27 cellular contexts compared by ENCODE assay signal in genomic region chr5:86152988-86153560, GRCh38.
"Had no signal": no experiment of that assay in that cellular context is flagged by ENCODE, and none has a peak within 500 bp of the region (broad histone marks: within the 10 kb centered on the region; RNA-seq: fewer than 3 reads in every experiment).

No MANE protein-coding gene starts in this region.

- H3K79me2 ChIP-seq: hepatocyte had no signal

- H3K27ac Mint-ChIP-seq: activated CD8-positive, alpha-beta memory T cell treated with anti-CD3 and anti-CD28 coated beads, Interleukin-2, amount 10 ng/mL, durations not matched to agents 7 days and 5 days; activated CD8-positive, alpha-beta T cell treated with anti-CD3 and anti-CD28 coated beads, Interleukin-2, amount 10 ng/mL, durations not matched to agents 7 days and 5 days; activated naive CD4-positive, alpha-beta T cell treated with anti-CD3 and anti-CD28 coated beads, Interleukin-2, amount 50 U/mL, for 24 hours; activated naive CD8-positive, alpha-beta T cell treated with anti-CD3 and anti-CD28 coated beads, Interleukin-2, amount 50 U/mL, for 24 hours; activated T-helper 2 cell treated with anti-CD3 and anti-CD28 coated beads, Interferon-gamma antibody, Interleukin-2, Interleukin-4, amounts not matched to agents 10 μg/mL and 5 μg/mL and 100 μg/mL, durations not matched to agents 14 hours and 24 hours and 36 hours; dendritic cell treated with granulocyte-macrophage colony-stimulating factor and Interleukin-4, amounts not matched to agents 40 ng/mL and 50 ng/mL, for 4 days; naive thymus-derived CD4-positive, alpha-beta T cell had no signal

- H3K27me3 Mint-ChIP-seq: activated CD8-positive, alpha-beta memory T cell treated with anti-CD3 and anti-CD28 coated beads, Interleukin-2, amount 10 ng/mL, durations not matched to agents 7 days and 5 days; activated naive CD4-positive, alpha-beta T cell treated with anti-CD3 and anti-CD28 coated beads, Interleukin-2, amount 50 U/mL, for 24 hours; activated naive CD8-positive, alpha-beta T cell treated with anti-CD3 and anti-CD28 coated beads, Interleukin-2, amount 50 U/mL, for 24 hours; dendritic cell treated with granulocyte-macrophage colony-stimulating factor and Interleukin-4, amounts not matched to agents 40 ng/mL and 50 ng/mL, for 4 days; naive thymus-derived CD4-positive, alpha-beta T cell had no signal

- H3K36me3 ChIP-seq: esophagus muscularis mucosa, gastroesophageal sphincter, left ventricle myocardium inferior, pancreas, prostate gland, suprapubic skin, tibial artery had no signal

- H3K27ac ChIP-seq: esophagus muscularis mucosa, gastroesophageal sphincter, hepatocyte, left ventricle myocardium inferior, pancreas, prostate gland, suprapubic skin, tibial artery had no signal

- H3K4me2 ChIP-seq: hepatocyte, smooth muscle cell had no signal

- H3K4me1 Mint-ChIP-seq: activated CD8-positive, alpha-beta memory T cell treated with anti-CD3 and anti-CD28 coated beads, Interleukin-2, amount 10 ng/mL, durations not matched to agents 7 days and 5 days; activated naive CD4-positive, alpha-beta T cell treated with anti-CD3 and anti-CD28 coated beads, Interleukin-2, amount 50 U/mL, for 24 hours; activated naive CD8-positive, alpha-beta T cell treated with anti-CD3 and anti-CD28 coated beads, Interleukin-2, amount 50 U/mL, for 24 hours; naive thymus-derived CD4-positive, alpha-beta T cell had no signal

- H3K36me3 Mint-ChIP-seq: activated CD8-positive, alpha-beta memory T cell treated with anti-CD3 and anti-CD28 coated beads, Interleukin-2, amount 10 ng/mL, durations not matched to agents 7 days and 5 days; activated naive CD4-positive, alpha-beta T cell treated with anti-CD3 and anti-CD28 coated beads, Interleukin-2, amount 50 U/mL, for 24 hours; naive thymus-derived CD4-positive, alpha-beta T cell had no signal

- H3K27me3 ChIP-seq: esophagus muscularis mucosa, gastroesophageal sphincter, hepatocyte, pancreas, suprapubic skin, tibial artery had no signal

- H2AFZ ChIP-seq: hepatocyte had no signal

- H3K9me3 Mint-ChIP-seq: activated naive CD4-positive, alpha-beta T cell treated with anti-CD3 and anti-CD28 coated beads, Interleukin-2, amount 50 U/mL, for 24 hours; activated naive CD8-positive, alpha-beta T cell treated with anti-CD3 and anti-CD28 coated beads, Interleukin-2, amount 50 U/mL, for 24 hours; activated T-helper 2 cell treated with anti-CD3 and anti-CD28 coated beads, Interferon-gamma antibody, Interleukin-2, Interleukin-4, amounts not matched to agents 10 μg/mL and 5 μg/mL and 100 μg/mL, durations not matched to agents 14 hours and 24 hours and 36 hours; dendritic cell treated with granulocyte-macrophage colony-stimulating factor and Interleukin-4, amounts not matched to agents 40 ng/mL and 50 ng/mL, for 4 days had no signal

- H3K4me3 ChIP-seq: esophagus muscularis mucosa, gastroesophageal sphincter, hepatocyte, left ventricle myocardium inferior, pancreas, prostate gland, smooth muscle cell, suprapubic skin, tibial artery had no signal

- H3K9me3 ChIP-seq: esophagus muscularis mucosa, gastroesophageal sphincter, left ventricle myocardium inferior, pancreas, prostate gland, suprapubic skin, tibial artery had no signal

- ATAC-seq: activated CD8-positive, alpha-beta memory T cell treated with anti-CD3 and anti-CD28 coated beads, Interleukin-2, amount 10 ng/mL, durations not matched to agents 7 days and 5 days; activated CD8-positive, alpha-beta T cell treated with anti-CD3 and anti-CD28 coated beads, Interleukin-2, amount 10 ng/mL, durations not matched to agents 7 days and 5 days; activated naive CD8-positive, alpha-beta T cell treated with anti-CD3 and anti-CD28 coated beads, Interleukin-2, amount 50 U/mL, for 24 hours; gastroesophageal sphincter; naive thymus-derived CD4-positive, alpha-beta T cell; pancreas had no signal

- DNase-seq: activated CD4-positive, alpha-beta T cell treated with anti-CD3 and anti-CD28 coated beads for 1 hour; activated CD8-positive, alpha-beta memory T cell treated with anti-CD3 and anti-CD28 coated beads, Interleukin-2, amount 10 ng/mL, durations not matched to agents 7 days and 5 days; activated CD8-positive, alpha-beta T cell treated with anti-CD3 and anti-CD28 coated beads, Interleukin-2, amount 10 ng/mL, durations not matched to agents 7 days and 5 days; activated naive CD8-positive, alpha-beta T cell treated with anti-CD3 and anti-CD28 coated beads, Interleukin-2, amount 50 U/mL, for 24 hours; activated T-cell treated with anti-CD3 and anti-CD28 coated beads, Interleukin-2, amount 50 U/mL, for 48 hours; amygdala; islet precursor cell; left ventricle myocardium inferior; naive thymus-derived CD4-positive, alpha-beta T cell; nucleus accumbens; pancreas; retina; stimulated activated CD4-positive, alpha-beta T cell treated with anti-CD3 and anti-CD28 coated beads, Interleukin-1b, Interleukin-23, amount 100 ng/mL, for 48 hours; stimulated activated CD4-positive, alpha-beta T cell treated with anti-CD3 and anti-CD28 coated beads, Interleukin-4, amount 100 ng/mL, for 4 hours; stimulated activated CD8-positive, alpha-beta memory T cell treated with anti-CD3 and anti-CD28 coated beads, Interleukin-4, amount 100 ng/mL, for 48 hours; stimulated activated naive CD4-positive, alpha-beta T cell; T-helper 2 cell; tibial artery had no signal

- H3K4me3 Mint-ChIP-seq: activated CD8-positive, alpha-beta memory T cell treated with anti-CD3 and anti-CD28 coated beads, Interleukin-2, amount 10 ng/mL, durations not matched to agents 7 days and 5 days; activated CD8-positive, alpha-beta T cell treated with anti-CD3 and anti-CD28 coated beads, Interleukin-2, amount 10 ng/mL, durations not matched to agents 7 days and 5 days; activated naive CD4-positive, alpha-beta T cell treated with anti-CD3 and anti-CD28 coated beads, Interleukin-2, amount 50 U/mL, for 24 hours; activated naive CD8-positive, alpha-beta T cell treated with anti-CD3 and anti-CD28 coated beads, Interleukin-2, amount 50 U/mL, for 24 hours; dendritic cell treated with granulocyte-macrophage colony-stimulating factor and Interleukin-4, amounts not matched to agents 40 ng/mL and 50 ng/mL, for 4 days; naive thymus-derived CD4-positive, alpha-beta T cell had no signal

- FAIRE-seq: pancreas had no signal

- H3K4me1 ChIP-seq: gastroesophageal sphincter, left ventricle myocardium inferior, pancreas, prostate gland, suprapubic skin, tibial artery had no signal
